8 cellular contexts compared by ENCODE assay signal in genomic region chr10:103918053-103918846, GRCh38. TPM values are rescaled to one million over a fixed set of nuclear protein-coding genes. Genes with fewer than 3 reads are reported as not detected.
A peak's percentile ranks its signal among the peaks of the same experiment; 100 is the strongest.
DNase-seq lines count a peak whose midpoint lies in the region; ATAC-seq and TF ChIP-seq lines count a peak whose summit lies in the region.

TSS of gene STN1 (minus strand) at chr10:103918184. CDS start at chr10:103917594, 590 bp downstream.

- POLR2A ChIA-PET in GM10248 (lab: Yijun Ruan, JAX): no interaction called here

- peaks cover 8% of the 10 kb centered on the region for H3K36me3 Mint-ChIP-seq in activated naive CD8-positive, alpha-beta T cell
- peaks cover 10% of the 10 kb centered on the region for H3K36me3 Mint-ChIP-seq in glutamatergic neuron (ENCODE audit: unreplicated experiment)
- H3K36me3 Mint-ChIP-seq in osteocyte (ENCODE audit: unreplicated experiment): peaks cover 7% of the 10 kb centered on the region

- peaks cover 21% of the 10 kb centered on the region for H3K4me1 ChIP-seq in thymus (ENCODE audit: control insufficient read depth, insufficient read depth, low read length)

- TF ChIP-seq CTCF in GM10248 (IDR thresholded peaks at IDR 0.05; ENCODE audit: control extremely low read depth, extremely low read depth, low read depth, missing control alignments) (no peak), glutamatergic neuron (IDR thresholded peaks at IDR 0.05; ENCODE audit: partially characterized antibody, unreplicated experiment) (peak; percentile 9), osteocyte (IDR thresholded peaks at IDR 0.05) (peak; percentile 8)

- peak; percentile 92 for ATAC-seq in HG02610 (IDR thresholded peaks at IDR 0.05; ENCODE audit: unreplicated experiment)

- CTCF ChIA-PET in GM10248 (lab: Yijun Ruan, JAX): interaction anchor here (1.1 to 2.0 kb wide), 2 partner anchors 10 to 203 kb away, joined by 3 to 6 read pairs; no protein-coding TSS in a partner anchor

- no peaks in the 10 kb centered on the region for H3K27me3 ChIP-seq in thymus (ENCODE audit: control insufficient read depth, insufficient read depth)

- peak within 1 kb of the TSS; percentile 98 for H3K4me3 Mint-ChIP-seq in activated naive CD8-positive, alpha-beta T cell
- H3K4me3 Mint-ChIP-seq in glutamatergic neuron (ENCODE audit: unreplicated experiment): peak within 1 kb of the TSS; percentile 93
- peak within 1 kb of the TSS; percentile 82 for H3K4me3 Mint-ChIP-seq in osteocyte (ENCODE audit: unreplicated experiment)

- H3K9me3 ChIP-seq in thymus (ENCODE audit: control insufficient read depth): no peaks in the 10 kb centered on the region

- peaks cover 7% of the 10 kb centered on the region for H3K9me3 Mint-ChIP-seq in activated naive CD8-positive, alpha-beta T cell (ENCODE audit: low read depth)
- H3K9me3 Mint-ChIP-seq in glutamatergic neuron (ENCODE audit: unreplicated experiment) (no peaks in the 10 kb centered on the region), osteocyte (ENCODE audit: unreplicated experiment) (no peaks in the 10 kb centered on the region)

- peak; percentile 98 for DNase-seq in GM10248 (ENCODE audit: extremely low spot score)
- DNase-seq in NCI-H1092 treated with DMSO at 0.1 percent for 48 hours (lab: John Stamatoyannopoulos, UW): peak; percentile 91
- peak; percentile 91 for DNase-seq in SKM-1 (lab: John Stamatoyannopoulos, UW; ENCODE audit: unreplicated experiment)
- peak; percentile 97 for DNase-seq in glutamatergic neuron
- DNase-seq in osteocyte (ENCODE audit: extremely low spot score, unreplicated experiment): peak; percentile 99

- H3K27ac ChIP-seq in thymus (ENCODE audit: low read depth): peak within 1 kb of the TSS; percentile 96

- no peaks in the 10 kb centered on the region for H3K27me3 Mint-ChIP-seq in activated naive CD8-positive, alpha-beta T cell
- H3K27me3 Mint-ChIP-seq in glutamatergic neuron (ENCODE audit: unreplicated experiment): no peaks in the 10 kb centered on the region
- no peaks in the 10 kb centered on the region for H3K27me3 Mint-ChIP-seq in osteocyte (ENCODE audit: unreplicated experiment)

- under 1% methylated on average over 53 of the region's 53 CpGs for WGBS in thymus

- no peaks in the 10 kb centered on the region for H3K36me3 ChIP-seq in thymus (ENCODE audit: control insufficient read depth, insufficient read depth)

- peak within 1 kb of the TSS; percentile 68 for H3K4me3 ChIP-seq in thymus (ENCODE audit: low read length)

- H3K4me1 Mint-ChIP-seq in activated naive CD8-positive, alpha-beta T cell (ENCODE audit: low read depth): peaks cover 38% of the 10 kb centered on the region
- H3K4me1 Mint-ChIP-seq in glutamatergic neuron (ENCODE audit: low read depth, unreplicated experiment): peaks cover 19% of the 10 kb centered on the region
- H3K4me1 Mint-ChIP-seq in osteocyte (ENCODE audit: unreplicated experiment): peaks cover 37% of the 10 kb centered on the region

- H3K27ac Mint-ChIP-seq in activated naive CD8-positive, alpha-beta T cell: peak within 1 kb of the TSS; percentile 98
- peak within 1 kb of the TSS; percentile 96 for H3K27ac Mint-ChIP-seq in glutamatergic neuron (ENCODE audit: unreplicated experiment)
- peak within 1 kb of the TSS; percentile 98 for H3K27ac Mint-ChIP-seq in osteocyte (ENCODE audit: unreplicated experiment)

RNA-seq across cellular contexts. Expression of gene STN1, which starts in this region (rescaled TPM):
- total RNA-seq in glutamatergic neuron (ENCODE audit: unreplicated experiment) (57.1 TPM), osteocyte (21.5 and 21.8 TPM in 2 replicates)
- 25.0 TPM for polyA plus RNA-seq in thymus

Comparison
In these comparisons a context has a peak if more than half of its experiments do, and no peak if none do; other contexts are left out.
1. Peak in every context shown above with its lines: DNase-seq, ATAC-seq, H3K4me3 ChIP-seq and H3K27ac ChIP-seq.